ENCODE assay signal across 8 cellular contexts in genomic region chr3:13419356-13420050, GRCh38. TPM values are rescaled to one million over a fixed set of nuclear protein-coding genes. Genes with fewer than 3 reads are reported as not detected.
DNase-seq lines count a peak whose midpoint lies in the region; ATAC-seq and TF ChIP-seq lines count a peak whose summit lies in the region.

No MANE protein-coding gene starts in this region.

- DNase-seq in GM10248 (ENCODE audit: extremely low spot score), result peak; percentile 69
- DNase-seq in H7, result peak; percentile 91
- DNase-seq in MG63, result peak; percentile 31
- DNase-seq in activated CD4-positive, alpha-beta memory T cell treated with anti-CD3 and anti-CD28 coated beads for 36 hours, result peak; percentile 68
- DNase-seq in effector CD8-positive, alpha-beta T cell (lab: John Stamatoyannopoulos, UW), result peak; percentile 29
- peak; percentile 48 to 71 (median 67) for DNase-seq in mucosa of descending colon
- DNase-seq in stimulated activated CD8-positive, alpha-beta memory T cell treated with anti-CD3 and anti-CD28 coated beads, Interleukin-7, amount 100 ng/mL, for 4 hours (ENCODE audit: low read depth in 2 of 2), result peak; percentile 21 to 62
- DNase-seq in brain microvascular endothelial cell, result no peak

- POLR2A ChIA-PET in GM10248 (lab: Yijun Ruan, JAX), result interaction anchor here (0.6 to 0.9 kb wide), 2 partner anchors 33 to 81 kb away, joined by 5 to 6 read pairs; no protein-coding TSS in a partner anchor
- POLR2A ChIA-PET in activated CD4-positive, alpha-beta memory T cell treated with anti-CD3 and anti-CD28 coated beads for 36 hours (lab: Charles Lee), result interaction anchor here (0.7 to 4.5 kb wide), 8 partner anchors 9 to 759 kb away, joined by 3 to 27 read pairs (median 6); partner anchors contain the start of genes HDAC11, LSM3 and XPC

- peak; percentile 13 for TF ChIP-seq CTCF in GM10248 (IDR thresholded peaks at IDR 0.05; ENCODE audit: control extremely low read depth, extremely low read depth, low read depth, missing control alignments)
- no peak for TF ChIP-seq CTCF in mucosa of descending colon (IDR thresholded peaks at IDR 0.05)
- no peak for TF ChIP-seq CTCF in brain microvascular endothelial cell (IDR thresholded peaks at IDR 0.05; ENCODE audit: low read depth, low read length, missing control alignments)

- no peaks in the 10 kb centered on the region for H3K27me3 Mint-ChIP-seq in activated CD4-positive, alpha-beta memory T cell treated with anti-CD3 and anti-CD28 coated beads for 36 hours

- H3K4me3 ChIP-seq in H7 (ENCODE audit: insufficient read depth, low read depth, low read length) (peak overlapping the region; percentile 79), MG63 (peak overlapping the region; percentile 50), mucosa of descending colon (peak overlapping the region; percentile 34), brain microvascular endothelial cell (ENCODE audit: low read depth, low read length) (no peak overlapping the region)

- peak overlapping the region; percentile 90 for H3K4me3 Mint-ChIP-seq in activated CD4-positive, alpha-beta memory T cell treated with anti-CD3 and anti-CD28 coated beads for 36 hours

- H3K27me3 ChIP-seq in H7 (ENCODE audit: control insufficient read depth, insufficient read depth, low read length), result peaks cover 6% of the 10 kb centered on the region; the same call in 1 of the 2 replicates
- no peaks in the 10 kb centered on the region for H3K27me3 ChIP-seq in MG63
- H3K27me3 ChIP-seq in brain microvascular endothelial cell (replicated peaks), result peaks cover 21% of the 10 kb centered on the region

- peaks cover 15% of the 10 kb centered on the region for H3K4me1 ChIP-seq in mucosa of descending colon (ENCODE audit: low read depth)

- in situ Hi-C loops in brain microvascular endothelial cell (cut with HindIII; ENCODE audit: low pct_ligation_motif_present, low sequenced_read_pairs), result no loop called here

- no peaks in the 10 kb centered on the region for H3K9me3 Mint-ChIP-seq in activated CD4-positive, alpha-beta memory T cell treated with anti-CD3 and anti-CD28 coated beads for 36 hours

- CTCF ChIA-PET in GM10248 (lab: Yijun Ruan, JAX), result interaction anchor here (0.7 to 6.1 kb wide), 9 partner anchors 14 to 229 kb away, joined by 3 to 35 read pairs (median 3); partner anchors contain the start of gene HDAC11
- CTCF ChIA-PET in activated CD4-positive, alpha-beta memory T cell treated with anti-CD3 and anti-CD28 coated beads for 36 hours (lab: Charles Lee), result interaction anchor here (1.1 to 8.4 kb wide), 8 partner anchors 7 to 75 kb away, joined by 3 to 105 read pairs (median 4); no protein-coding TSS in a partner anchor

- intact Hi-C loops in activated CD4-positive, alpha-beta memory T cell treated with anti-CD3 and anti-CD28 coated beads for 36 hours (cut with micrococcal nuclease), result loop anchor here (2.0 kb wide), 2 partner anchors 61 to 405 kb away; partner anchors contain the start of gene HDAC11
- intact Hi-C loops in mucosa of descending colon (cut with DNase I, micrococcal nuclease), result no loop called here

- H3K9me3 ChIP-seq in MG63 (no peaks in the 10 kb centered on the region), mucosa of descending colon (no peaks in the 10 kb centered on the region)

- H3K4me1 Mint-ChIP-seq in activated CD4-positive, alpha-beta memory T cell treated with anti-CD3 and anti-CD28 coated beads for 36 hours (ENCODE audit: low read depth), result peaks cover 57% of the 10 kb centered on the region

- peak; percentile 74 for ATAC-seq in mucosa of descending colon

- no peak overlapping the region for H3K27ac ChIP-seq in brain microvascular endothelial cell

- peaks cover 18% of the 10 kb centered on the region for H3K36me3 Mint-ChIP-seq in activated CD4-positive, alpha-beta memory T cell treated with anti-CD3 and anti-CD28 coated beads for 36 hours

- H3K27ac Mint-ChIP-seq in activated CD4-positive, alpha-beta memory T cell treated with anti-CD3 and anti-CD28 coated beads for 36 hours, result peak overlapping the region; percentile 90

- no peaks in the 10 kb centered on the region for H3K36me3 ChIP-seq in H7 (replicated peaks; ENCODE audit: control insufficient read depth, insufficient read depth, low read length)
- no peaks in the 10 kb centered on the region for H3K36me3 ChIP-seq in MG63
- H3K36me3 ChIP-seq in mucosa of descending colon (ENCODE audit: low read depth), result no peaks in the 10 kb centered on the region
- H3K36me3 ChIP-seq in brain microvascular endothelial cell (replicated peaks), result no peaks in the 10 kb centered on the region

RNA-seq across cellular contexts. Expression of gene NUP210, which starts 0.6 kb away (rescaled TPM):
- total RNA-seq in H7 (2014; rRNA removed; shearing (Covaris generic)), result 40.1 and 50.3 TPM in 2 replicates
- 14.6 and 16.4 TPM in 2 replicates for total RNA-seq in MG63 (2014; rRNA removed; shearing (Covaris generic); ENCODE audit: low replicate concordance)
- 100 to 1,000 TPM; 140 to 144 TPM for total RNA-seq in activated CD4-positive, alpha-beta memory T cell treated with anti-CD3 and anti-CD28 coated beads for 36 hours
- total RNA-seq in mucosa of descending colon, result 10 to 100 TPM in 1 of 3 donors, 1 to 10 TPM in 2; 6.7 to 14.8 (median 8.1) TPM
